In the genomic region with DNA sequence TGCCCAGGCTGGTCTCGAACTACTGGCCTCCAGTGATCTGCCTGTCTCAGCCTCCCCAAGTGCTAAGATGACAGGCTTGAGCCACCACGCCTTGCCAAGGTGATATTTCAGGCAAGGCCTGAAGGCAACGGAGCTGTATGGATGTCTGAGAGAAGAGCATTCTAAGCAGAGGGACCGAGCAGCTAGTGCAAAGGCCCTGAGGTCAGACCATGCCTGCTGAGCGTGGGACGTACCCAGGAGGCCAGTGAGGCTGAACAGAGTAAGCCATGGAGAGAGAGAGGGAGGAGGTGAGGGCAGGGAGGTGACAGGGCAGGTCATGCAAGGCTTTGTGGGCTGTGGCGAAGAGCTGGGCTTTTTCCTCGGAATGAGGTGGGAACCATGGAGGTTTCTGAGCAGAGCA, we compare ENCODE assay signal across 18 cellular contexts. TPM values are rescaled to one million over a fixed set of nuclear protein-coding genes. Genes with fewer than 3 reads are reported as not detected.
DNase-seq lines count a peak whose midpoint lies in the region; ATAC-seq and TF ChIP-seq lines count a peak whose summit lies in the region.
"Had no signal": no experiment of that assay in that cellular context is flagged by ENCODE, and none has a peak within 500 bp of the region (broad histone marks: within the 10 kb centered on the region; RNA-seq: fewer than 3 reads in every experiment).

No MANE protein-coding gene starts in this region.

- peaks cover 28 to 63% (median 37%) of the 10 kb centered on the region in 4 donors for H3K4me1 Mint-ChIP-seq in CD4-positive, alpha-beta memory T cell
- peaks cover 23% of the 10 kb centered on the region for H3K4me1 Mint-ChIP-seq in activated naive CD8-positive, alpha-beta T cell treated with anti-CD3 and anti-CD28 coated beads, Interleukin-2, amount 10 ng/mL, durations not matched to agents 7 days and 5 days
- peaks cover 10% of the 10 kb centered on the region for H3K4me1 Mint-ChIP-seq in nephron

- peaks cover 47% of the 10 kb centered on the region for H3K4me1 ChIP-seq in CD4-positive, alpha-beta memory T cell (ENCODE audit: insufficient read depth, low read length)
- H3K4me1 ChIP-seq in HEK293 (ENCODE audit: control insufficient read depth, insufficient read depth, low read length): no peaks in the 10 kb centered on the region; the same call in 1 of the 2 replicates
- peaks cover 22% of the 10 kb centered on the region for H3K4me1 ChIP-seq in testis
- H3K4me1 ChIP-seq: prostate gland had no signal

- peaks cover 0 to 2% (median 0%) of the 10 kb centered on the region in 8 donors for H3K9me3 Mint-ChIP-seq in CD4-positive, alpha-beta memory T cell
- no peaks in the 10 kb centered on the region for H3K9me3 Mint-ChIP-seq in activated naive CD8-positive, alpha-beta T cell treated with anti-CD3 and anti-CD28 coated beads, Interleukin-2, amount 10 ng/mL, durations not matched to agents 7 days and 5 days
- no peaks in the 10 kb centered on the region for H3K9me3 Mint-ChIP-seq in nephron
- H3K9me3 Mint-ChIP-seq: activated CD4-positive, alpha-beta T cell treated with anti-CD3 and anti-CD28 coated beads, Interleukin-2, amount 10 ng/mL, durations not matched to agents 24 days and 14 days; activated T-cell treated with anti-CD3 and anti-CD28 coated beads, Interleukin-2, amount 50 U/mL, for 72 hours had no signal

- no peak for DNase-seq in CD4-positive, alpha-beta memory T cell
- DNase-seq in activated naive CD8-positive, alpha-beta T cell treated with anti-CD3 and anti-CD28 coated beads, Interleukin-2, amount 10 ng/mL, durations not matched to agents 7 days and 5 days: no peak
- DNase-seq in amygdala (lab: John Stamatoyannopoulos, UW) (no peak), testis (no peak), WERI-Rb-1 (no peak)
- DNase-seq: activated CD4-positive, alpha-beta T cell treated with anti-CD3 and anti-CD28 coated beads, Interleukin-2, amount 10 ng/mL, durations not matched to agents 24 days and 14 days; activated T-cell treated with anti-CD3 and anti-CD28 coated beads, Interleukin-2, amount 50 U/mL, for 72 hours; AML-193; aorta; GDM1; NCI-H1417 treated with DMSO at 0.1 percent for 48 hours; small intestine; stimulated activated CD4-positive, alpha-beta T cell treated with anti-CD3 and anti-CD28 coated beads, Interleukin-4, amount 100 ng/mL, for 1 hour had no signal

- H3K27ac Mint-ChIP-seq in CD4-positive, alpha-beta memory T cell: peak overlapping the region; percentile 32 to 92 (median 72)
- H3K27ac Mint-ChIP-seq in activated naive CD8-positive, alpha-beta T cell treated with anti-CD3 and anti-CD28 coated beads, Interleukin-2, amount 10 ng/mL, durations not matched to agents 7 days and 5 days: peak overlapping the region; percentile 68
- H3K27ac Mint-ChIP-seq in nephron: peak overlapping the region in 2 of 3 experiments; percentile 39 to 48
- H3K27ac Mint-ChIP-seq: activated CD4-positive, alpha-beta T cell treated with anti-CD3 and anti-CD28 coated beads, Interleukin-2, amount 10 ng/mL, durations not matched to agents 24 days and 14 days had no signal

- no peak overlapping the region for H3K27ac ChIP-seq in CD4-positive, alpha-beta memory T cell (ENCODE audit: low read depth, low read length)
- H3K27ac ChIP-seq in HEK293 (ENCODE audit: extremely low read depth, low read depth, low read length) (no peak overlapping the region), testis (no peak overlapping the region), WERI-Rb-1 (no peak overlapping the region)
- H3K27ac ChIP-seq: prostate gland, SJSA1 had no signal

- no peak for TF ChIP-seq CTCF in HEK293 (tag by site-specific recombination; IDR thresholded peaks at IDR 0.05)
- TF ChIP-seq CTCF in nephron (IDR thresholded peaks at IDR 0.05; ENCODE audit: unreplicated experiment in 3 of 3): no peak
- no peak for TF ChIP-seq CTCF in testis (IDR thresholded peaks at IDR 0.05)
- TF ChIP-seq CTCF in WERI-Rb-1 (IDR thresholded peaks at IDR 0.05; ENCODE audit: low read depth, low read length): no peak

- 94 to 95% methylated on average over 8 of the region's 8 CpGs for WGBS in testis, 2 donors

- H3K36me3 ChIP-seq in CD4-positive, alpha-beta memory T cell (ENCODE audit: insufficient read depth, low read length): peaks cover 5% of the 10 kb centered on the region
- H3K36me3 ChIP-seq in HEK293 (ENCODE audit: control insufficient read depth in 2 of 2, insufficient read depth in 1 of 2, low read length in 2 of 2) (peaks cover 0 to 3% of the 10 kb centered on the region in 2 experiments; a peak in 1 of 3 replicates), testis (ENCODE audit: low read depth, missing control alignments) (no peaks in the 10 kb centered on the region), WERI-Rb-1 (peaks cover 1% of the 10 kb centered on the region; the same call in 1 of the 2 replicates)
- H3K36me3 ChIP-seq: prostate gland had no signal

- TF ChIP-seq POLR2A in testis (IDR thresholded peaks at IDR 0.05): no peak

- POLR2A ChIA-PET in CD4-positive, alpha-beta memory T cell (lab: Charles Lee; ENCODE audit: partially characterized antibody): interaction anchor here (0.7 to 7.1 kb wide), 6 partner anchors 12 to 49 kb away, joined by 3 to 65 read pairs (median 3); no protein-coding TSS in a partner anchor
- POLR2A ChIA-PET in HEK293 (lab: Yijun Ruan, JAX): no interaction called here
- POLR2A ChIA-PET in activated naive CD8-positive, alpha-beta T cell treated with anti-CD3 and anti-CD28 coated beads, Interleukin-2, amount 10 ng/mL, durations not matched to agents 7 days and 5 days (lab: Charles Lee): interaction anchor here (1.4 kb wide), 1 partner anchor 20 kb away, joined by 4 read pairs; no protein-coding TSS in a partner anchor

- no peaks in the 10 kb centered on the region for H3K9me3 ChIP-seq in CD4-positive, alpha-beta memory T cell (ENCODE audit: control insufficient read depth in 1 of 2, low read length in 2 of 2)
- H3K9me3 ChIP-seq in HEK293 (ENCODE audit: control insufficient read depth, insufficient read depth, low read depth, low read length) (no peaks in the 10 kb centered on the region), testis (no peaks in the 10 kb centered on the region), WERI-Rb-1 (ENCODE audit: severe bottlenecking) (no peaks in the 10 kb centered on the region)
- H3K9me3 ChIP-seq: prostate gland, SJSA1 had no signal

- H3K27me3 ChIP-seq in CD4-positive, alpha-beta memory T cell (ENCODE audit: insufficient read depth, low read length): no peaks in the 10 kb centered on the region
- no peaks in the 10 kb centered on the region for H3K27me3 ChIP-seq in testis
- H3K27me3 ChIP-seq in WERI-Rb-1 (ENCODE audit: insufficient read depth, low read depth, severe bottlenecking): no peaks in the 10 kb centered on the region
- H3K27me3 ChIP-seq: SJSA1 had no signal

- H3K4me3 Mint-ChIP-seq in CD4-positive, alpha-beta memory T cell: no peak overlapping the region
- no peak overlapping the region for H3K4me3 Mint-ChIP-seq in activated naive CD8-positive, alpha-beta T cell treated with anti-CD3 and anti-CD28 coated beads, Interleukin-2, amount 10 ng/mL, durations not matched to agents 7 days and 5 days
- H3K4me3 Mint-ChIP-seq in nephron: peak overlapping the region in 2 of 3 experiments; percentile 6 to 17
- H3K4me3 Mint-ChIP-seq: activated CD4-positive, alpha-beta T cell treated with anti-CD3 and anti-CD28 coated beads, Interleukin-2, amount 10 ng/mL, durations not matched to agents 24 days and 14 days; activated T-cell treated with anti-CD3 and anti-CD28 coated beads, Interleukin-2, amount 50 U/mL, for 72 hours had no signal

- ATAC-seq in activated naive CD8-positive, alpha-beta T cell treated with anti-CD3 and anti-CD28 coated beads, Interleukin-2, amount 10 ng/mL, durations not matched to agents 7 days and 5 days (ENCODE audit: low read depth): no peak
- ATAC-seq: activated T-cell treated with anti-CD3 and anti-CD28 coated beads, Interleukin-2, amount 50 U/mL, for 72 hours; GM12878 had no signal

- intact Hi-C loops in CD4-positive, alpha-beta memory T cell (cut with micrococcal nuclease): no loop called here
- intact Hi-C loops in testis (cut with DNase I; ENCODE audit: low total_unique reads): no loop called here

- H3K36me3 Mint-ChIP-seq in CD4-positive, alpha-beta memory T cell: peaks cover 15 to 28% of the 10 kb centered on the region in 2 donors
- peaks cover 3% of the 10 kb centered on the region for H3K36me3 Mint-ChIP-seq in activated naive CD8-positive, alpha-beta T cell treated with anti-CD3 and anti-CD28 coated beads, Interleukin-2, amount 10 ng/mL, durations not matched to agents 7 days and 5 days
- peaks cover 9% of the 10 kb centered on the region for H3K36me3 Mint-ChIP-seq in nephron (ENCODE audit: low read depth)

- CTCF ChIA-PET in CD4-positive, alpha-beta memory T cell (lab: Charles Lee; ENCODE audit: partially characterized antibody): interaction anchor here (1.4 to 2.1 kb wide), 2 partner anchors 22 to 40 kb away, joined by 7 to 10 read pairs; no protein-coding TSS in a partner anchor
- CTCF ChIA-PET in HEK293 (lab: Yijun Ruan, JAX): interaction anchor here (0.7 to 1.4 kb wide), 4 partner anchors 22 to 692 kb away, joined by 3 to 6 read pairs (median 4); no protein-coding TSS in a partner anchor

- H3K27me3 Mint-ChIP-seq in CD4-positive, alpha-beta memory T cell: no peaks in the 10 kb centered on the region
- H3K27me3 Mint-ChIP-seq in activated naive CD8-positive, alpha-beta T cell treated with anti-CD3 and anti-CD28 coated beads, Interleukin-2, amount 10 ng/mL, durations not matched to agents 7 days and 5 days: no peaks in the 10 kb centered on the region
- no peaks in the 10 kb centered on the region for H3K27me3 Mint-ChIP-seq in nephron (ENCODE audit: low read depth)
- H3K27me3 Mint-ChIP-seq: activated CD4-positive, alpha-beta T cell treated with anti-CD3 and anti-CD28 coated beads, Interleukin-2, amount 10 ng/mL, durations not matched to agents 24 days and 14 days had no signal

- H3K4me3 ChIP-seq in CD4-positive, alpha-beta memory T cell (ENCODE audit: low read length in 2 of 2): no peak overlapping the region
- H3K4me3 ChIP-seq in HEK293 (ENCODE audit: low read depth, low read length) (no peak overlapping the region), testis (no peak overlapping the region), WERI-Rb-1 (ENCODE audit: low read depth, low read length) (no peak overlapping the region)
- H3K4me3 ChIP-seq: GM12878, prostate gland, SJSA1 had no signal

RNA-seq across cellular contexts. Expression of a gene that starts 3.4 kb away (rescaled TPM):
- total RNA-seq in CD4-positive, alpha-beta memory T cell: 100 to 1,000 TPM; 203 to 204 TPM
- 100 to 1,000 TPM; 195 to 284 TPM for polyA plus RNA-seq in CD4-positive, alpha-beta memory T cell
- total RNA-seq in activated naive CD8-positive, alpha-beta T cell treated with anti-CD3 and anti-CD28 coated beads, Interleukin-2, amount 10 ng/mL, durations not matched to agents 7 days and 5 days: 100 to 1,000 TPM; 155 to 156 TPM
- total RNA-seq in testis: 100 to 1,000 TPM; 360 to 463 TPM
- 268 TPM for polyA plus RNA-seq in testis (ENCODE audit: insufficient read depth, low read depth, low replicate concordance)

RNA-seq across cellular contexts. Expression of a gene that starts 32.2 kb away (rescaled TPM):
- total RNA-seq in CD4-positive, alpha-beta memory T cell: 100 to 1,000 TPM; 291 to 302 TPM
- polyA plus RNA-seq in CD4-positive, alpha-beta memory T cell: 100 to 1,000 TPM in 1 of 2 donors, 10 to 100 TPM in 1; 36.2 to 103 TPM
- total RNA-seq in activated naive CD8-positive, alpha-beta T cell treated with anti-CD3 and anti-CD28 coated beads, Interleukin-2, amount 10 ng/mL, durations not matched to agents 7 days and 5 days: 100 to 1,000 TPM; 344 to 354 TPM
- total RNA-seq in testis: 100 to 1,000 TPM; 246 to 253 TPM
- polyA plus RNA-seq in testis (ENCODE audit: insufficient read depth, low read depth, low replicate concordance): 263 TPM

RNA-seq across cellular contexts. Expression of a gene that starts 34.9 kb away (rescaled TPM):
- total RNA-seq in CD4-positive, alpha-beta memory T cell: not detected
- polyA plus RNA-seq in CD4-positive, alpha-beta memory T cell: not detected
- not detected for total RNA-seq in activated naive CD8-positive, alpha-beta T cell treated with anti-CD3 and anti-CD28 coated beads, Interleukin-2, amount 10 ng/mL, durations not matched to agents 7 days and 5 days
- 1 to 10 TPM; 6.9 to 7.7 TPM for total RNA-seq in testis
- 23.3 TPM for polyA plus RNA-seq in testis (ENCODE audit: insufficient read depth, low read depth, low replicate concordance)
- total RNA-seq: activated CD4-positive, alpha-beta T cell treated with anti-CD3 and anti-CD28 coated beads, Interleukin-2, amount 10 ng/mL, durations not matched to agents 24 days and 14 days; activated T-cell treated with anti-CD3 and anti-CD28 coated beads, Interleukin-2, amount 50 U/mL, for 72 hours; aorta had no signal
- polyA plus RNA-seq: GM12878 had no signal

RNA-seq across cellular contexts. Expression of a gene that starts 53.2 kb away (rescaled TPM):
- 10 to 100 TPM; 25.6 to 29.2 TPM for total RNA-seq in CD4-positive, alpha-beta memory T cell
- polyA plus RNA-seq in CD4-positive, alpha-beta memory T cell: 100 to 1,000 TPM; 130 to 159 TPM
- total RNA-seq in activated naive CD8-positive, alpha-beta T cell treated with anti-CD3 and anti-CD28 coated beads, Interleukin-2, amount 10 ng/mL, durations not matched to agents 7 days and 5 days: 10 to 100 TPM; 93.0 to 95.9 TPM
- total RNA-seq in testis: 10 to 100 TPM; 30.6 to 37.2 TPM
- polyA plus RNA-seq in testis (ENCODE audit: insufficient read depth, low read depth, low replicate concordance): 57.7 TPM

RNA-seq across cellular contexts. Expression of a gene that starts 56.2 kb away (rescaled TPM):
- total RNA-seq in CD4-positive, alpha-beta memory T cell: 10 to 100 TPM; 72.7 to 73.0 TPM
- polyA plus RNA-seq in CD4-positive, alpha-beta memory T cell: 10 to 100 TPM in 1 of 2 donors, 1 to 10 TPM in 1; 3.2 to 36.3 TPM
- 10 to 100 TPM; 76.2 to 85.4 TPM for total RNA-seq in activated naive CD8-positive, alpha-beta T cell treated with anti-CD3 and anti-CD28 coated beads, Interleukin-2, amount 10 ng/mL, durations not matched to agents 7 days and 5 days
- 10 to 100 TPM; 33.7 to 34.6 TPM for total RNA-seq in testis
- 48.3 TPM for polyA plus RNA-seq in testis (ENCODE audit: insufficient read depth, low read depth, low replicate concordance)

Comparison
In these comparisons a context has a peak if more than half of its experiments do, and no peak if none do; other contexts are left out.
1. H3K4me3 Mint-ChIP-seq: peak in nephron (2 of 3); none in CD4-positive, alpha-beta memory T cell (0 of 8) and activated naive CD8-positive, alpha-beta T cell treated with anti-CD3 and anti-CD28 coated beads, Interleukin-2, amount 10 ng/mL, durations not matched to agents 7 days and 5 days (single experiment).
2. RNA of a gene that starts 34.9 kb away (total RNA-seq): 6.9 to 7.7 TPM in testis; not detected in CD4-positive, alpha-beta memory T cell and not detected in activated naive CD8-positive, alpha-beta T cell treated with anti-CD3 and anti-CD28 coated beads, Interleukin-2, amount 10 ng/mL, durations not matched to agents 7 days and 5 days; every median in the first group is over 4 times any median in the second.
3. Peak in every context shown above with its lines, with median percentiles within 50 percentile points of each other: H3K27ac Mint-ChIP-seq.